Comparison of ENCODE assay signal across 10 cellular contexts in the genomic region with DNA sequence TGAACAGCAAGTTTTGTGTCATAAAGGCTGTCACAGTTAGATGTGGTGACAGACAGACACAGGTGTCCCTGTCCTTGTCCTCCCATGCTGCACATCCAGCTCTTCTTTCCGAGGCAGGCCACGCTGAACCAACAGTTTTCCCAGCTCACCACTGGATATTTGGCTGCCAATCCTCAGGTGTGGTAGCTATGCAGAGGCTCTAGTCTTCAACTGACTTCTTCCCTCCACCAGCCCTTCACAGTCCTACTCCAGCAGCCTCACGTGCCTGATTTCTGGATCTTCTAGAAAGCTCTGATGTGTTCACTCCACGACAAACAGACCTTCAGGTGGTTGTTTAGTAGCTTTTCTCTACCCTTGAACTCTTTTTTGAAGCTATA.
"Had no signal": no experiment of that assay in that cellular context is flagged by ENCODE, and none has a peak within 500 bp of the region (broad histone marks: within the 10 kb centered on the region; RNA-seq: fewer than 3 reads in every experiment).

No MANE protein-coding gene starts in this region.

- H3K4me1 Mint-ChIP-seq: activated B cell treated with CpG ODN at 0.5 μM for 24 hours; neural crest cell; stimulated activated naive CD8-positive, alpha-beta T cell treated with anti-CD3 and anti-CD28 coated beads, Interleukin-15, amount 100 ng/mL, for 72 hours; T-helper 17 cell had no signal

- H3K4me3 ChIP-seq: psoas muscle, upper lobe of right lung had no signal

- DNase-seq: activated B cell treated with CpG ODN at 0.5 μM for 24 hours; activated naive CD4-positive, alpha-beta T cell treated with anti-CD3 and anti-CD28 coated beads, Interleukin-2, amount 50 U/mL, for 16 hours; psoas muscle; stimulated activated CD4-positive, alpha-beta T cell treated with anti-CD3 and anti-CD28 coated beads, Interleukin-1b, Interleukin-23, amount 100 ng/mL, for 48 hours; stimulated activated naive CD8-positive, alpha-beta T cell treated with anti-CD3 and anti-CD28 coated beads, Interleukin-15, amount 100 ng/mL, for 72 hours; T-helper 17 cell; upper lobe of right lung had no signal

- H3K27ac ChIP-seq: psoas muscle, upper lobe of right lung had no signal

- H3K4me1 ChIP-seq: upper lobe of right lung had no signal

- ATAC-seq: sciatic nerve; stimulated activated naive CD8-positive, alpha-beta T cell treated with anti-CD3 and anti-CD28 coated beads, Interleukin-15, amount 100 ng/mL, for 72 hours; T-helper 17 cell; upper lobe of right lung had no signal

- H3K27ac Mint-ChIP-seq: activated B cell treated with CpG ODN at 0.5 μM for 24 hours; stimulated activated naive CD8-positive, alpha-beta T cell treated with anti-CD3 and anti-CD28 coated beads, Interleukin-15, amount 100 ng/mL, for 72 hours; T-helper 17 cell had no signal

- FAIRE-seq: keratinocyte had no signal

- H3K4me3 Mint-ChIP-seq: activated B cell treated with CpG ODN at 0.5 μM for 24 hours; neural crest cell; stimulated activated naive CD8-positive, alpha-beta T cell treated with anti-CD3 and anti-CD28 coated beads, Interleukin-15, amount 100 ng/mL, for 72 hours; T-helper 17 cell had no signal

- H3K27me3 ChIP-seq: upper lobe of right lung had no signal

- H3K36me3 ChIP-seq: upper lobe of right lung had no signal
